ENCODE assay signal across 18 cellular contexts in genomic region chr20:50295345-50295744, GRCh38.
DNase-seq lines count a peak whose midpoint lies in the region; ATAC-seq and TF ChIP-seq lines count a peak whose summit lies in the region.
"Had no signal": no experiment of that assay in that cellular context is flagged by ENCODE, and none has a peak within 500 bp of the region (broad histone marks: within the 10 kb centered on the region; RNA-seq: fewer than 3 reads in every experiment).

No MANE protein-coding gene starts in this region.

- no peak overlapping the region for H3K4me3 ChIP-seq in ACC112 (ENCODE audit: low read depth, low read length)
- H3K4me3 ChIP-seq in liver (ENCODE audit: low read depth in 1 of 3, low read length in 3 of 3): no peak overlapping the region
- no peak overlapping the region for H3K4me3 ChIP-seq in skin epidermis
- H3K4me3 ChIP-seq: heart right ventricle, neural progenitor cell had no signal

- 80% methylated on average over 5 of the region's 5 CpGs for WGBS in liver
- no CpG with 5 or more reads among the region's 5 CpGs for WGBS in H9 (ENCODE audit: extremely low coverage, insufficient read length, low lambda C conversion rate)

- no peak overlapping the region for H2BK15ac ChIP-seq in H9 (ENCODE audit: low read depth, low read length)

- no peak overlapping the region for H2BK12ac ChIP-seq in H9 (ENCODE audit: insufficient read length, low read depth, low read length)

- H2AFZ ChIP-seq in ACC112 (ENCODE audit: low read length, unreplicated experiment): no peak overlapping the region
- H2AFZ ChIP-seq in H9 (ENCODE audit: low read length): no peak overlapping the region
- H2AFZ ChIP-seq: neural progenitor cell had no signal

- H4K8ac ChIP-seq in H9 (replicated peaks; ENCODE audit: insufficient read length, low read depth, low read length): no peak overlapping the region

- H3K27ac Mint-ChIP-seq in H9: no peak overlapping the region
- H3K27ac Mint-ChIP-seq: memory B cell had no signal

- H3K79me1 ChIP-seq in H9 (ENCODE audit: insufficient read depth, low read depth, low read length, poor library complexity, severe bottlenecking): no peaks in the 10 kb centered on the region

- no peak overlapping the region for H4K91ac ChIP-seq in H9 (ENCODE audit: insufficient read length, low read depth, low read length)

- H3T11ph ChIP-seq in H9 (ENCODE audit: low read length): no peak overlapping the region

- H2BK20ac ChIP-seq in H9 (ENCODE audit: low read depth, low read length, poor library complexity, severe bottlenecking): no peak overlapping the region

- TF ChIP-seq CTCF in liver (IDR thresholded peaks at IDR 0.05; ENCODE audit: low read depth, low read length, missing input control) (no peak), H9 (conservative IDR thresholded peaks at IDR 0.05) (no peak), GM20000 (IDR thresholded peaks at IDR 0.05; ENCODE audit: extremely low read depth, missing control alignments) (no peak)

- H3K4me1 ChIP-seq in ACC112 (ENCODE audit: control insufficient read depth, insufficient read depth, low read length, unreplicated experiment) (peaks cover 15% of the 10 kb centered on the region), liver (ENCODE audit: control insufficient read depth in 4 of 4, insufficient read depth in 4 of 4, low read length in 3 of 4) (peaks cover 7 to 44% (median 24%) of the 10 kb centered on the region in 4 donors), H9 (ENCODE audit: insufficient read depth, low read length) (no peaks in the 10 kb centered on the region)
- H3K4me1 ChIP-seq: neural progenitor cell had no signal

- no peak overlapping the region for H2AK5ac ChIP-seq in H9 (ENCODE audit: insufficient read length, low read length)

- no peak overlapping the region for H3K18ac ChIP-seq in H9 (ENCODE audit: insufficient read length, low read depth, low read length)

- H3K27me3 Mint-ChIP-seq in H9 (ENCODE audit: low read depth): no peaks in the 10 kb centered on the region; the same call in 1 of the 2 replicates

- H3K27me3 ChIP-seq in ACC112 (ENCODE audit: insufficient read depth, low read length): no peaks in the 10 kb centered on the region
- no peaks in the 10 kb centered on the region for H3K27me3 ChIP-seq in liver (ENCODE audit: control insufficient read depth in 4 of 4, insufficient read depth in 4 of 4, low read length in 3 of 4)
- no peaks in the 10 kb centered on the region for H3K27me3 ChIP-seq in H9 (ENCODE audit: insufficient read depth, low read length)
- H3K27me3 ChIP-seq: heart right ventricle, neural progenitor cell had no signal

- H4K20me1 ChIP-seq in H9 (ENCODE audit: control insufficient read depth, insufficient read depth, insufficient read length): no peaks in the 10 kb centered on the region

- H3K4me3 Mint-ChIP-seq in H9: no peak overlapping the region
- H3K4me3 Mint-ChIP-seq: memory B cell, neural progenitor cell had no signal

- H3K4ac ChIP-seq in H9 (ENCODE audit: low read depth, low read length): no peak overlapping the region

- no peak for TF ChIP-seq RAD21 in Ishikawa (IDR thresholded peaks at IDR 0.05; ENCODE audit: low read depth)
- TF ChIP-seq RAD21 in liver (IDR thresholded peaks at IDR 0.05): no peak

- H3K9me3 ChIP-seq in liver (ENCODE audit: control insufficient read depth in 4 of 4, low read length in 3 of 4) (no peaks in the 10 kb centered on the region), H9 (ENCODE audit: control insufficient read depth, low read depth, low read length) (no peaks in the 10 kb centered on the region)
- H3K9me3 ChIP-seq: heart right ventricle had no signal

- H3K27ac ChIP-seq in ACC112 (ENCODE audit: low read depth, low read length): peak overlapping the region; percentile 37
- peak overlapping the region; percentile 81 to 92 for H3K27ac ChIP-seq in liver (ENCODE audit: low read depth in 1 of 2, low read length in 2 of 2)
- peak overlapping the region in 12 of 21 experiments; percentile 0 to 84 (median 74) for H3K27ac ChIP-seq in skin epidermis
- no peak overlapping the region for H3K27ac ChIP-seq in H9 (ENCODE audit: insufficient read length, low read depth, low read length)
- H3K27ac ChIP-seq: neural progenitor cell had no signal

- DNase-seq in H9 (no peak), left colon (no peak), GM20000 (ENCODE audit: low spot score) (no peak)
- DNase-seq: cerebellar nuclear complex; effector memory CD4-positive, alpha-beta T cell; GOT3; heart right ventricle; Karpas-422; retina; stimulated activated naive CD4-positive, alpha-beta T cell had no signal

- H3K9ac ChIP-seq in liver (ENCODE audit: low read depth in 1 of 2, low read length in 2 of 2) (peak overlapping the region in 1 of 2 donors; percentile 52), H9 (ENCODE audit: extremely low read depth, insufficient read length, low read length) (no peak overlapping the region)
- H3K9ac ChIP-seq: neural progenitor cell had no signal

- no peaks in the 10 kb centered on the region for H3K36me3 Mint-ChIP-seq in H9 (ENCODE audit: insufficient read depth in 1 of 3, low read depth in 3 of 3)
- H3K36me3 Mint-ChIP-seq: memory B cell, neural progenitor cell had no signal

- H3K23ac ChIP-seq in H9 (ENCODE audit: insufficient read length, low read depth, low read length): no peak overlapping the region

- peaks cover 7 to 10% of the 10 kb centered on the region in 2 experiments; a peak in 3 of 4 replicates for H3K4me1 Mint-ChIP-seq in H9

- ATAC-seq in left colon (no peak), HG03342 (IDR thresholded peaks at IDR 0.05; ENCODE audit: unreplicated experiment) (no peak)
- ATAC-seq: activated CD4-positive, CD25-positive, alpha-beta regulatory T cell treated with anti-CD3 and anti-CD28 coated beads, Interleukin-2, amount 50 U/mL, for 24 hours; heart right ventricle had no signal

- H3K56ac ChIP-seq in H9 (ENCODE audit: insufficient read length, low read depth, low read length): no peak overlapping the region

- H3K36me3 ChIP-seq in ACC112 (ENCODE audit: insufficient read depth, low read length) (no peaks in the 10 kb centered on the region), liver (ENCODE audit: control insufficient read depth in 4 of 4, insufficient read depth in 3 of 4, low read depth in 1 of 4, low read length in 3 of 4) (no peaks in the 10 kb centered on the region)
- H3K36me3 ChIP-seq: heart right ventricle, neural progenitor cell had no signal

- H3K14ac ChIP-seq in H9 (ENCODE audit: insufficient read depth, low read length): no peak overlapping the region

- no peaks in the 10 kb centered on the region for H3K23me2 ChIP-seq in H9 (ENCODE audit: insufficient read length, low read depth, low read length, poor library complexity, severe bottlenecking)

- H3K9me3 Mint-ChIP-seq in H9: no peaks in the 10 kb centered on the region; a peak in 1 of 5 replicates
- H3K9me3 Mint-ChIP-seq: memory B cell, neural progenitor cell had no signal

- no peak for TF ChIP-seq EP300 in Ishikawa (IDR thresholded peaks at IDR 0.05; ENCODE audit: borderline replicate concordance)

- no peak overlapping the region for H2BK5ac ChIP-seq in H9 (ENCODE audit: insufficient read length, low read length)

- H3K79me2 ChIP-seq in ACC112 (ENCODE audit: control insufficient read depth, insufficient read depth, low read length, unreplicated experiment) (no peaks in the 10 kb centered on the region), H9 (ENCODE audit: insufficient read depth, low read length) (no peaks in the 10 kb centered on the region)

- H2BK120ac ChIP-seq in H9 (ENCODE audit: low read depth, low read length, poor library complexity, severe bottlenecking): no peak overlapping the region

- no peak overlapping the region for H4K5ac ChIP-seq in H9 (ENCODE audit: insufficient read length, low read depth, low read length)

- no peak overlapping the region for H3K4me2 ChIP-seq in H9 (ENCODE audit: insufficient read depth, insufficient read length, low read length)
- H3K4me2 ChIP-seq: neural progenitor cell had no signal

- intact Hi-C loops in left colon (cut with DNase I, micrococcal nuclease): no loop called here

TF ChIP-seq in Ishikawa, 13 proteins besides CTCF, POLR2A, EP300 and RAD21:
- TF ChIP-seq ZBTB7A (IDR thresholded peaks at IDR 0.05; ENCODE audit: low read depth) (0 out of 2 replicates have a peak, but pooled peaks have one; percentile 4), TEAD4 (IDR thresholded peaks at IDR 0.05) (no peak)

TF ChIP-seq in liver, 16 proteins besides CTCF, POLR2A, EP300 and RAD21:
- TF ChIP-seq FOXA2 (IDR thresholded peaks at IDR 0.05) (no peak), HNF4G (IDR thresholded peaks at IDR 0.05) (no peak), SP1 (IDR thresholded peaks at IDR 0.05) (no peak)
